In the genomic region with DNA sequence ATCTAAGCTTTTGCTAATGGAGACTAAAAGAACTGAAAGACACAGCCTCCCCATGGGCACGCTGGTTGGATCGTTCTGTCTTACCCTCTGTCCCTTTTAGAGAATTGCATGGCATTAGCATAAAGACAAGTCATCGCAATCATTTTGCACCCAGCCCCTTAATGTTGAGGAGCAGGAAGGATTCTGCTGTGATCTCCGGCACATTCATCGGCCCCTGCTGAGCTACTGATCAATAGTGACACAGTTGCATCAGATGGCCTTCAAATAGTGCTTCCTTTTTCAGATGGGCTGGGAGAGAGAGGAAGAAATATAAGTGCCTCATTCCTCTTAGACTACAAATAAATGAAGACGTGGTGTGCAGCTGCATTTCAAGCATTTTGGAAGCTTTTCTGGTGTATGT, we compare ENCODE assay signal across 1 cellular context.
TF ChIP-seq lines count a peak whose summit lies in the region.

No MANE protein-coding gene starts in this region.

TF ChIP-seq in HepG2, 621 proteins besides CTCF, POLR2A, EP300 and RAD21 (continued from another document and continues in another):
- TF ChIP-seq, protein P1, sequence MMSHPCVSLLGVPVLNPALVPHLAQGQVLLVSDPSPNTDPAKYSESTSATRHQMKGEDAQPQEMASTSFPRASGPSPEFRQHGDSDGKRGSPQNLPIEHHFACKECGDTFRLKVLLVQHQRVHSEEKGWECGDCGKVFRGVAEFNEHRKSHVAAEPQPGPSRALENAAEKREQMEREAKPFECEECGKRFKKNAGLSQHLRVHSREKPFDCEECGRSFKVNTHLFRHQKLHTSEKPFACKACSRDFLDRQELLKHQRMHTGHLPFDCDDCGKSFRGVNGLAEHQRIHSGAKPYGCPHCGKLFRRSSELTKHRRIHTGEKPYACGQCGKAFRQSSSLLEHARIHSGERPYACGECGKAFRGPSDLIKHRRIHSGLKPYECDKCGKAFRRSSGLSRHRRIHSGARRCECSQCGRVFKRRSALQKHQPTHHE (CRISPR knock-in tag; IDR thresholded peaks at IDR 0.05; ENCODE audit: borderline replicate concordance), result no peak
- no peak for TF ChIP-seq ZNF326 (CRISPR knock-in tag; IDR thresholded peaks at IDR 0.05; ENCODE audit: borderline replicate concordance)
- no peak for TF ChIP-seq HOXA3 (CRISPR knock-in tag; IDR thresholded peaks at IDR 0.05)
- TF ChIP-seq TCF7L2 (IDR thresholded peaks at IDR 0.05; ENCODE audit: low read depth, low read length), result no peak
- TF ChIP-seq CREB1 (IDR thresholded peaks at IDR 0.05), result no peak
- TF ChIP-seq CREB1 (CRISPR knock-in tag; IDR thresholded peaks at IDR 0.05), result peak; percentile 25; the same call in 1 of the 2 replicates
- TF ChIP-seq RELA (CRISPR knock-in tag; IDR thresholded peaks at IDR 0.05), result no peak
- TF ChIP-seq ZNF776 (CRISPR knock-in tag; IDR thresholded peaks at IDR 0.05), result no peak
- TF ChIP-seq ASH2L (IDR thresholded peaks at IDR 0.05; ENCODE audit: insufficient read length, low read depth, low read length), result no peak
- TF ChIP-seq GATAD2A (CRISPR knock-in tag; IDR thresholded peaks at IDR 0.05), result peak; percentile 82
- TF ChIP-seq PHB2 (IDR thresholded peaks at IDR 0.05; ENCODE audit: partially characterized antibody), result no peak
- no peak for TF ChIP-seq MXI1 (IDR thresholded peaks at IDR 0.05; ENCODE audit: borderline replicate concordance, low read depth, low read length)
- TF ChIP-seq ZSCAN25 (CRISPR knock-in tag; IDR thresholded peaks at IDR 0.05), result no peak
- TF ChIP-seq BCL6 (CRISPR knock-in tag; IDR thresholded peaks at IDR 0.05), result peak; percentile 41; the same call in 1 of the 2 replicates
- no peak for TF ChIP-seq ZNF782 (CRISPR knock-in tag; IDR thresholded peaks at IDR 0.05; ENCODE audit: borderline replicate concordance)
- TF ChIP-seq, protein P2, sequence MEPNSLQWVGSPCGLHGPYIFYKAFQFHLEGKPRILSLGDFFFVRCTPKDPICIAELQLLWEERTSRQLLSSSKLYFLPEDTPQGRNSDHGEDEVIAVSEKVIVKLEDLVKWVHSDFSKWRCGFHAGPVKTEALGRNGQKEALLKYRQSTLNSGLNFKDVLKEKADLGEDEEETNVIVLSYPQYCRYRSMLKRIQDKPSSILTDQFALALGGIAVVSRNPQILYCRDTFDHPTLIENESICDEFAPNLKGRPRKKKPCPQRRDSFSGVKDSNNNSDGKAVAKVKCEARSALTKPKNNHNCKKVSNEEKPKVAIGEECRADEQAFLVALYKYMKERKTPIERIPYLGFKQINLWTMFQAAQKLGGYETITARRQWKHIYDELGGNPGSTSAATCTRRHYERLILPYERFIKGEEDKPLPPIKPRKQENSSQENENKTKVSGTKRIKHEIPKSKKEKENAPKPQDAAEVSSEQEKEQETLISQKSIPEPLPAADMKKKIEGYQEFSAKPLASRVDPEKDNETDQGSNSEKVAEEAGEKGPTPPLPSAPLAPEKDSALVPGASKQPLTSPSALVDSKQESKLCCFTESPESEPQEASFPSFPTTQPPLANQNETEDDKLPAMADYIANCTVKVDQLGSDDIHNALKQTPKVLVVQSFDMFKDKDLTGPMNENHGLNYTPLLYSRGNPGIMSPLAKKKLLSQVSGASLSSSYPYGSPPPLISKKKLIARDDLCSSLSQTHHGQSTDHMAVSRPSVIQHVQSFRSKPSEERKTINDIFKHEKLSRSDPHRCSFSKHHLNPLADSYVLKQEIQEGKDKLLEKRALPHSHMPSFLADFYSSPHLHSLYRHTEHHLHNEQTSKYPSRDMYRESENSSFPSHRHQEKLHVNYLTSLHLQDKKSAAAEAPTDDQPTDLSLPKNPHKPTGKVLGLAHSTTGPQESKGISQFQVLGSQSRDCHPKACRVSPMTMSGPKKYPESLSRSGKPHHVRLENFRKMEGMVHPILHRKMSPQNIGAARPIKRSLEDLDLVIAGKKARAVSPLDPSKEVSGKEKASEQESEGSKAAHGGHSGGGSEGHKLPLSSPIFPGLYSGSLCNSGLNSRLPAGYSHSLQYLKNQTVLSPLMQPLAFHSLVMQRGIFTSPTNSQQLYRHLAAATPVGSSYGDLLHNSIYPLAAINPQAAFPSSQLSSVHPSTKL (CRISPR knock-in tag; IDR thresholded peaks at IDR 0.05), result peak; percentile 88
- no peak for TF ChIP-seq HNRNPUL1 (IDR thresholded peaks at IDR 0.05; ENCODE audit: low read depth, low read length)
- TF ChIP-seq, protein P3, sequence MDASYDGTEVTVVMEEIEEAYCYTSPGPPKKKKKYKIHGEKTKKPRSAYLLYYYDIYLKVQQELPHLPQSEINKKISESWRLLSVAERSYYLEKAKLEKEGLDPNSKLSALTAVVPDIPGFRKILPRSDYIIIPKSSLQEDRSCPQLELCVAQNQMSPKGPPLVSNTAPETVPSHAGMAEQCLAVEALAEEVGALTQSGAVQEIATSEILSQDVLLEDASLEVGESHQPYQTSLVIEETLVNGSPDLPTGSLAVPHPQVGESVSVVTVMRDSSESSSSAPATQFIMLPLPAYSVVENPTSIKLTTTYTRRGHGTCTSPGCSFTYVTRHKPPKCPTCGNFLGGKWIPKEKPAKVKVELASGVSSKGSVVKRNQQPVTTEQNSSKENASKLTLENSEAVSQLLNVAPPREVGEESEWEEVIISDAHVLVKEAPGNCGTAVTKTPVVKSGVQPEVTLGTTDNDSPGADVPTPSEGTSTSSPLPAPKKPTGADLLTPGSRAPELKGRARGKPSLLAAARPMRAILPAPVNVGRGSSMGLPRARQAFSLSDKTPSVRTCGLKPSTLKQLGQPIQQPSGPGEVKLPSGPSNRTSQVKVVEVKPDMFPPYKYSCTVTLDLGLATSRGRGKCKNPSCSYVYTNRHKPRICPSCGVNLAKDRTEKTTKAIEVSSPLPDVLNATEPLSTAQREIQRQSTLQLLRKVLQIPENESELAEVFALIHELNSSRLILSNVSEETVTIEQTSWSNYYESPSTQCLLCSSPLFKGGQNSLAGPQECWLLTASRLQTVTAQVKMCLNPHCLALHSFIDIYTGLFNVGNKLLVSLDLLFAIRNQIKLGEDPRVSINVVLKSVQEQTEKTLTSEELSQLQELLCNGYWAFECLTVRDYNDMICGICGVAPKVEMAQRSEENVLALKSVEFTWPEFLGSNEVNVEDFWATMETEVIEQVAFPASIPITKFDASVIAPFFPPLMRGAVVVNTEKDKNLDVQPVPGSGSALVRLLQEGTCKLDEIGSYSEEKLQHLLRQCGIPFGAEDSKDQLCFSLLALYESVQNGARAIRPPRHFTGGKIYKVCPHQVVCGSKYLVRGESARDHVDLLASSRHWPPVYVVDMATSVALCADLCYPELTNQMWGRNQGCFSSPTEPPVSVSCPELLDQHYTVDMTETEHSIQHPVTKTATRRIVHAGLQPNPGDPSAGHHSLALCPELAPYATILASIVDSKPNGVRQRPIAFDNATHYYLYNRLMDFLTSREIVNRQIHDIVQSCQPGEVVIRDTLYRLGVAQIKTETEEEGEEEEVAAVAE (CRISPR knock-in tag; IDR thresholded peaks at IDR 0.05; ENCODE audit: borderline replicate concordance), result no peak
- no peak for TF ChIP-seq ZFP36L1 (CRISPR knock-in tag; IDR thresholded peaks at IDR 0.05)
- no peak for TF ChIP-seq ZKSCAN1 (IDR thresholded peaks at IDR 0.05; ENCODE audit: low read length)
- TF ChIP-seq ZNF232 (CRISPR knock-in tag; IDR thresholded peaks at IDR 0.05; ENCODE audit: borderline replicate concordance), result no peak
- TF ChIP-seq KMT2B (CRISPR knock-in tag; IDR thresholded peaks at IDR 0.05), result no peak
- no peak for TF ChIP-seq ZNF160 (CRISPR knock-in tag; IDR thresholded peaks at IDR 0.05)
- no peak for TF ChIP-seq ZNF432 (CRISPR knock-in tag; IDR thresholded peaks at IDR 0.05; ENCODE audit: borderline replicate concordance)
- no peak for TF ChIP-seq ZNF709 (CRISPR knock-in tag; IDR thresholded peaks at IDR 0.05)
- TF ChIP-seq HES4 (CRISPR knock-in tag; IDR thresholded peaks at IDR 0.05; ENCODE audit: borderline replicate concordance), result no peak
- TF ChIP-seq SMARCE1 (IDR thresholded peaks at IDR 0.05; ENCODE audit: borderline replicate concordance), result no peak
- TF ChIP-seq, protein P4, sequence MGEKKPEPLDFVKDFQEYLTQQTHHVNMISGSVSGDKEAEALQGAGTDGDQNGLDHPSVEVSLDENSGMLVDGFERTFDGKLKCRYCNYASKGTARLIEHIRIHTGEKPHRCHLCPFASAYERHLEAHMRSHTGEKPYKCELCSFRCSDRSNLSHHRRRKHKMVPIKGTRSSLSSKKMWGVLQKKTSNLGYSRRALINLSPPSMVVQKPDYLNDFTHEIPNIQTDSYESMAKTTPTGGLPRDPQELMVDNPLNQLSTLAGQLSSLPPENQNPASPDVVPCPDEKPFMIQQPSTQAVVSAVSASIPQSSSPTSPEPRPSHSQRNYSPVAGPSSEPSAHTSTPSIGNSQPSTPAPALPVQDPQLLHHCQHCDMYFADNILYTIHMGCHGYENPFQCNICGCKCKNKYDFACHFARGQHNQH (CRISPR knock-in tag; IDR thresholded peaks at IDR 0.05), result no peak
- TF ChIP-seq ZMYM3 (CRISPR knock-in tag; IDR thresholded peaks at IDR 0.05), result no peak
- TF ChIP-seq ZNF234 (CRISPR knock-in tag; conservative IDR thresholded peaks at IDR 0.05), result no peak
- TF ChIP-seq FOXA3 (CRISPR knock-in tag; IDR thresholded peaks at IDR 0.05), result peak; percentile 49
- no peak for TF ChIP-seq HNRNPLL (IDR thresholded peaks at IDR 0.05; ENCODE audit: low read depth, low read length, poor library complexity, severe bottlenecking)
- TF ChIP-seq, protein P5, sequence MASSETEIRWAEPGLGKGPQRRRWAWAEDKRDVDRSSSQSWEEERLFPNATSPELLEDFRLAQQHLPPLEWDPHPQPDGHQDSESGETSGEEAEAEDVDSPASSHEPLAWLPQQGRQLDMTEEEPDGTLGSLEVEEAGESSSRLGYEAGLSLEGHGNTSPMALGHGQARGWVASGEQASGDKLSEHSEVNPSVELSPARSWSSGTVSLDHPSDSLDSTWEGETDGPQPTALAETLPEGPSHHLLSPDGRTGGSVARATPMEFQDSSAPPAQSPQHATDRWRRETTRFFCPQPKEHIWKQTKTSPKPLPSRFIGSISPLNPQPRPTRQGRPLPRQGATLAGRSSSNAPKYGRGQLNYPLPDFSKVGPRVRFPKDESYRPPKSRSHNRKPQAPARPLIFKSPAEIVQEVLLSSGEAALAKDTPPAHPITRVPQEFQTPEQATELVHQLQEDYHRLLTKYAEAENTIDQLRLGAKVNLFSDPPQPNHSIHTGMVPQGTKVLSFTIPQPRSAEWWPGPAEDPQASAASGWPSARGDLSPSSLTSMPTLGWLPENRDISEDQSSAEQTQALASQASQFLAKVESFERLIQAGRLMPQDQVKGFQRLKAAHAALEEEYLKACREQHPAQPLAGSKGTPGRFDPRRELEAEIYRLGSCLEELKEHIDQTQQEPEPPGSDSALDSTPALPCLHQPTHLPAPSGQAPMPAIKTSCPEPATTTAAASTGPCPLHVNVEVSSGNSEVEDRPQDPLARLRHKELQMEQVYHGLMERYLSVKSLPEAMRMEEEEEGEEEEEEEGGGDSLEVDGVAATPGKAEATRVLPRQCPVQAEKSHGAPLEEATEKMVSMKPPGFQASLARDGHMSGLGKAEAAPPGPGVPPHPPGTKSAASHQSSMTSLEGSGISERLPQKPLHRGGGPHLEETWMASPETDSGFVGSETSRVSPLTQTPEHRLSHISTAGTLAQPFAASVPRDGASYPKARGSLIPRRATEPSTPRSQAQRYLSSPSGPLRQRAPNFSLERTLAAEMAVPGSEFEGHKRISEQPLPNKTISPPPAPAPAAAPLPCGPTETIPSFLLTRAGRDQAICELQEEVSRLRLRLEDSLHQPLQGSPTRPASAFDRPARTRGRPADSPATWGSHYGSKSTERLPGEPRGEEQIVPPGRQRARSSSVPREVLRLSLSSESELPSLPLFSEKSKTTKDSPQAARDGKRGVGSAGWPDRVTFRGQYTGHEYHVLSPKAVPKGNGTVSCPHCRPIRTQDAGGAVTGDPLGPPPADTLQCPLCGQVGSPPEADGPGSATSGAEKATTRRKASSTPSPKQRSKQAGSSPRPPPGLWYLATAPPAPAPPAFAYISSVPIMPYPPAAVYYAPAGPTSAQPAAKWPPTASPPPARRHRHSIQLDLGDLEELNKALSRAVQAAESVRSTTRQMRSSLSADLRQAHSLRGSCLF (CRISPR knock-in tag; IDR thresholded peaks at IDR 0.05; ENCODE audit: borderline replicate concordance), result no peak
- TF ChIP-seq KDM3A (CRISPR knock-in tag; IDR thresholded peaks at IDR 0.05; ENCODE audit: low read depth), result no peak; the same call in 1 of the 2 replicates
- TF ChIP-seq ONECUT2 (CRISPR knock-in tag; IDR thresholded peaks at IDR 0.05), result peak; percentile 89
- TF ChIP-seq, protein P6, sequence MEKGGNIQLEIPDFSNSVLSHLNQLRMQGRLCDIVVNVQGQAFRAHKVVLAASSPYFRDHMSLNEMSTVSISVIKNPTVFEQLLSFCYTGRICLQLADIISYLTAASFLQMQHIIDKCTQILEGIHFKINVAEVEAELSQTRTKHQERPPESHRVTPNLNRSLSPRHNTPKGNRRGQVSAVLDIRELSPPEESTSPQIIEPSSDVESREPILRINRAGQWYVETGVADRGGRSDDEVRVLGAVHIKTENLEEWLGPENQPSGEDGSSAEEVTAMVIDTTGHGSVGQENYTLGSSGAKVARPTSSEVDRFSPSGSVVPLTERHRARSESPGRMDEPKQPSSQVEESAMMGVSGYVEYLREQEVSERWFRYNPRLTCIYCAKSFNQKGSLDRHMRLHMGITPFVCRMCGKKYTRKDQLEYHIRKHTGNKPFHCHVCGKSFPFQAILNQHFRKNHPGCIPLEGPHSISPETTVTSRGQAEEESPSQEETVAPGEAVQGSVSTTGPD (CRISPR knock-in tag; IDR thresholded peaks at IDR 0.05), result no peak
- no peak for TF ChIP-seq AGO2 (optimal IDR thresholded peaks at IDR 0.05; ENCODE audit: low read depth, low read length)
- TF ChIP-seq RFXANK (CRISPR knock-in tag; IDR thresholded peaks at IDR 0.05), result no peak
- no peak for TF ChIP-seq ZNF10 (CRISPR knock-in tag; IDR thresholded peaks at IDR 0.05; ENCODE audit: borderline replicate concordance, low read depth)
- TF ChIP-seq ZNF549 (CRISPR knock-in tag; IDR thresholded peaks at IDR 0.05), result no peak
